5 cellular contexts compared by ENCODE assay signal in genomic region chr5:10116594-10116993, GRCh38.
"Had no signal": no experiment of that assay in that cellular context is flagged by ENCODE, and none has a peak within 500 bp of the region (broad histone marks: within the 10 kb centered on the region; RNA-seq: fewer than 3 reads in every experiment).

No MANE protein-coding gene starts in this region.

- DNase-seq: H9, HCEC 1CT, IMR-90 had no signal

- H3K4me2 ChIP-seq: GM23338 had no signal

- H2AFZ ChIP-seq: GM23338 had no signal

- H3K4me3 Mint-ChIP-seq: GM23338, H9 had no signal

- H3K4me3 ChIP-seq: GM23338, K562 had no signal

- H3K9me3 Mint-ChIP-seq: H9 had no signal

- H3K27ac Mint-ChIP-seq: GM23338, H9 had no signal
